ENCODE assay signal across 24 cellular contexts in the genomic region with DNA sequence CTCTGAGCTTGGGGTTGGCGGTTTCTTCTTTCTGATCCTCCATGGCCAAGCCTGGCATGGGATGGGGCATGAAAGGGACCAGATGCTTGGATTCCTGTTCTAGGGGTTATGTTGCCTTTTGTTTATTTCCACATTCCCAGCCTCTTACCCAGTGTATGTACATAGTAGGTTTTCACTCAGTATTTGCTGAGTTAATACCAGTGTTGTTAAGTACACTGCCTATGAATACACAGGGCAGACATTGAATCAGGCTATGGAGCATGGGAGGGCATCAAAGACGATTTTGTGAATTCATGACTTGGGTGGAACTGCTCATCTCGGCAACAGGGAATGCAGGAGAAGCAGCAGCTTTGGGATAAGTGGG. TPM values are rescaled to one million over a fixed set of nuclear protein-coding genes. Genes with fewer than 3 reads are reported as not detected.
DNase-seq lines count a peak whose midpoint lies in the region; ATAC-seq, FAIRE-seq and TF ChIP-seq lines count a peak whose summit lies in the region.
"Had no signal": no experiment of that assay in that cellular context is flagged by ENCODE, and none has a peak within 500 bp of the region (broad histone marks: within the 10 kb centered on the region; RNA-seq: fewer than 3 reads in every experiment).

No MANE protein-coding gene starts in this region.

- H3K4me1 Mint-ChIP-seq in activated T-cell treated with anti-CD3 and anti-CD28 coated beads, Interleukin-2, amount 50 U/mL, for 72 hours (ENCODE audit: low read depth), result no peaks in the 10 kb centered on the region
- H3K4me1 Mint-ChIP-seq: activated naive CD8-positive, alpha-beta T cell treated with anti-CD3 and anti-CD28 coated beads, Interleukin-2, amount 10 ng/mL, durations not matched to agents 7 days and 5 days; CD4-positive, alpha-beta memory T cell; T-cell had no signal

- H3K27me3 ChIP-seq in SK-N-SH (ENCODE audit: insufficient read depth), result no peaks in the 10 kb centered on the region
- peaks cover 2% of the 10 kb centered on the region for H3K27me3 ChIP-seq in bronchial epithelial cell (ENCODE audit: control insufficient read depth, insufficient read depth, low read length)
- H3K27me3 ChIP-seq in muscle layer of duodenum (ENCODE audit: low read depth, low read length), result no peaks in the 10 kb centered on the region
- no peaks in the 10 kb centered on the region for H3K27me3 ChIP-seq in suprapubic skin
- H3K27me3 ChIP-seq: cardiac muscle cell, neural progenitor cell, right lobe of liver, tibial nerve had no signal

- DNase-seq in SK-N-SH, result no peak
- DNase-seq in bronchial epithelial cell (ENCODE audit: low read depth), result peak; percentile 31
- DNase-seq in suprapubic skin (ENCODE audit: low spot score in 2 of 2), result peak in 1 of 2 donors; percentile 21
- DNase-seq in urothelium cell line (ENCODE audit: low spot score), result no peak
- no peak for DNase-seq in activated T-cell treated with anti-CD3 and anti-CD28 coated beads, Interleukin-2, amount 50 U/mL, for 72 hours
- DNase-seq: activated CD4-positive, alpha-beta T cell treated with anti-CD3 and anti-CD28 coated beads, Interleukin-2, amount 50 U/mL, for 1 hour; activated T-cell treated with anti-CD3 and anti-CD28 coated beads, Interleukin-2, amount 50 U/mL, for 4 hours; CD4-positive, alpha-beta memory T cell; DND-41; effector CD8-positive, alpha-beta T cell; hippocampal formation; Kasumi-1; NCI-H1417; stimulated activated CD4-positive, alpha-beta T cell treated with anti-CD3 and anti-CD28 coated beads, Interleukin-4, amount 100 ng/mL, for 24 hours had no signal

- peaks cover 4% of the 10 kb centered on the region for H3F3A ChIP-seq in SK-N-SH (replicated peaks; ENCODE audit: insufficient read depth)

- CTCF ChIA-PET in SK-N-SH (lab: Yijun Ruan, JAX), result interaction anchor here (0.7 to 1.6 kb wide), 3 partner anchors 56 to 143 kb away, joined by 3 to 7 read pairs (median 3); no protein-coding TSS in a partner anchor

- no peaks in the 10 kb centered on the region for H4K20me1 ChIP-seq in SK-N-SH (ENCODE audit: insufficient read depth)

- TF ChIP-seq RAD21 in SK-N-SH (IDR thresholded peaks at IDR 0.05; ENCODE audit: low read length), result no peak

- no peak overlapping the region for H3K4me3 Mint-ChIP-seq in activated T-cell treated with anti-CD3 and anti-CD28 coated beads, Interleukin-2, amount 50 U/mL, for 72 hours
- H3K4me3 Mint-ChIP-seq: activated naive CD8-positive, alpha-beta T cell treated with anti-CD3 and anti-CD28 coated beads, Interleukin-2, amount 10 ng/mL, durations not matched to agents 7 days and 5 days; activated T-cell treated with anti-CD3 and anti-CD28 coated beads, Interleukin-2, amount 50 U/mL, for 4 hours; CD4-positive, alpha-beta memory T cell; neural progenitor cell; T-cell had no signal

- no peaks in the 10 kb centered on the region for H3K79me2 ChIP-seq in SK-N-SH (ENCODE audit: insufficient read depth)

- POLR2A ChIA-PET in SK-N-SH (lab: Yijun Ruan, JAX), result no interaction called here

- H3K9me3 ChIP-seq in SK-N-SH (no peaks in the 10 kb centered on the region), muscle layer of duodenum (ENCODE audit: control insufficient read depth in 1 of 2, low read length in 2 of 2) (no peaks in the 10 kb centered on the region), suprapubic skin (no peaks in the 10 kb centered on the region)
- H3K9me3 ChIP-seq: right lobe of liver, tibial nerve had no signal

- ATAC-seq in SK-N-SH treated with all-trans-retinoic acid at 6 μM for 48 hours, result no peak
- no peak for ATAC-seq in activated T-cell treated with anti-CD3 and anti-CD28 coated beads, Interleukin-2, amount 50 U/mL, for 72 hours (replicated peaks in 1 of 2)
- no peak for ATAC-seq in GM21390 (IDR thresholded peaks at IDR 0.05; ENCODE audit: unreplicated experiment)
- ATAC-seq: activated T-cell treated with anti-CD3 and anti-CD28 coated beads, Interleukin-2, amount 50 U/mL, for 4 hours; T-cell had no signal

- H2AFZ ChIP-seq in SK-N-SH (ENCODE audit: low read depth), result no peak overlapping the region
- H2AFZ ChIP-seq: neural progenitor cell had no signal

- H3K27ac Mint-ChIP-seq in activated T-cell treated with anti-CD3 and anti-CD28 coated beads, Interleukin-2, amount 50 U/mL, for 72 hours, result no peak overlapping the region
- H3K27ac Mint-ChIP-seq: activated naive CD8-positive, alpha-beta T cell treated with anti-CD3 and anti-CD28 coated beads, Interleukin-2, amount 10 ng/mL, durations not matched to agents 7 days and 5 days; CD4-positive, alpha-beta memory T cell; neural progenitor cell; T-cell had no signal

- H3K4me3 ChIP-seq in SK-N-SH (ENCODE audit: low read depth in 2 of 2, low read length in 1 of 2) (no peak overlapping the region), bronchial epithelial cell (ENCODE audit: low read depth, low read length) (no peak overlapping the region), muscle layer of duodenum (ENCODE audit: low read depth in 1 of 2, low read length in 2 of 2) (no peak overlapping the region), suprapubic skin (no peak overlapping the region)
- H3K4me3 ChIP-seq: cardiac muscle cell, neural progenitor cell, right lobe of liver, tibial nerve had no signal

- no peaks in the 10 kb centered on the region for H3K27me3 Mint-ChIP-seq in activated T-cell treated with anti-CD3 and anti-CD28 coated beads, Interleukin-2, amount 50 U/mL, for 72 hours (ENCODE audit: low read depth)
- H3K27me3 Mint-ChIP-seq: T-cell had no signal

- H3K9me3 Mint-ChIP-seq in activated T-cell treated with anti-CD3 and anti-CD28 coated beads, Interleukin-2, amount 50 U/mL, for 72 hours, result peaks cover 0 to 2% of the 10 kb centered on the region in 2 donors
- H3K9me3 Mint-ChIP-seq: activated naive CD8-positive, alpha-beta T cell treated with anti-CD3 and anti-CD28 coated beads, Interleukin-2, amount 10 ng/mL, durations not matched to agents 7 days and 5 days; activated T-cell treated with anti-CD3 and anti-CD28 coated beads, Interleukin-2, amount 50 U/mL, for 4 hours; CD4-positive, alpha-beta memory T cell; neural progenitor cell had no signal

- H3K36me3 ChIP-seq in SK-N-SH (replicated peaks in 1 of 2; ENCODE audit: control insufficient read depth in 1 of 2, insufficient read depth in 2 of 2, low read length in 1 of 2), result no peaks in the 10 kb centered on the region
- no peaks in the 10 kb centered on the region for H3K36me3 ChIP-seq in bronchial epithelial cell (ENCODE audit: control insufficient read depth, insufficient read depth, low read length)
- H3K36me3 ChIP-seq in muscle layer of duodenum (ENCODE audit: control insufficient read depth in 1 of 2, insufficient read depth in 2 of 2, low read length in 2 of 2), result no peaks in the 10 kb centered on the region
- no peaks in the 10 kb centered on the region for H3K36me3 ChIP-seq in suprapubic skin
- H3K36me3 ChIP-seq: cardiac muscle cell, neural progenitor cell, right lobe of liver, tibial nerve had no signal

- H3K9ac ChIP-seq in SK-N-SH, result no peak overlapping the region
- H3K9ac ChIP-seq: neural progenitor cell had no signal

- 68% methylated on average over 3 of the region's 3 CpGs for WGBS in SK-N-SH (ENCODE audit: low lambda C conversion rate)
- WGBS in suprapubic skin, result 37% methylated on average over 3 of the region's 3 CpGs

- no peaks in the 10 kb centered on the region for H3K36me3 Mint-ChIP-seq in activated T-cell treated with anti-CD3 and anti-CD28 coated beads, Interleukin-2, amount 50 U/mL, for 72 hours (ENCODE audit: insufficient read depth in 2 of 2)
- H3K36me3 Mint-ChIP-seq: activated naive CD8-positive, alpha-beta T cell treated with anti-CD3 and anti-CD28 coated beads, Interleukin-2, amount 10 ng/mL, durations not matched to agents 7 days and 5 days; CD4-positive, alpha-beta memory T cell; T-cell had no signal

- peak overlapping the region; percentile 43; the same call in 1 of the 2 replicates for H3K4me2 ChIP-seq in SK-N-SH
- H3K4me2 ChIP-seq: neural progenitor cell had no signal

- TF ChIP-seq EP300 in SK-N-SH (IDR thresholded peaks at IDR 0.05; ENCODE audit: borderline replicate concordance in 1 of 2, low read depth in 1 of 2, low read length in 1 of 2), result no peak; a peak in 1 of 4 replicates
- TF ChIP-seq EP300 in suprapubic skin (IDR thresholded peaks at IDR 0.05), result no peak

- no peak for TF ChIP-seq POLR2A in suprapubic skin (IDR thresholded peaks at IDR 0.05)

- no peaks in the 10 kb centered on the region for H3K9me2 ChIP-seq in SK-N-SH

- H3K4me1 ChIP-seq in SK-N-SH (ENCODE audit: control insufficient read depth in 1 of 2, insufficient read depth in 2 of 2, low read depth in 1 of 2, low read length in 1 of 2), result peaks cover 0 to 4% of the 10 kb centered on the region in 2 experiments; a peak in 2 of 4 replicates
- peaks cover 8 to 13% of the 10 kb centered on the region in 2 donors for H3K4me1 ChIP-seq in muscle layer of duodenum (ENCODE audit: control insufficient read depth in 1 of 2, insufficient read depth in 2 of 2, low read length in 2 of 2)
- peaks cover 22% of the 10 kb centered on the region for H3K4me1 ChIP-seq in suprapubic skin
- H3K4me1 ChIP-seq: neural progenitor cell, right lobe of liver had no signal

- FAIRE-seq in bronchial epithelial cell (lab: Jason Lieb, UNC), result no peak
- no peak for FAIRE-seq in urothelium cell line (lab: Jason Lieb, UNC)

- H3K27ac ChIP-seq in SK-N-SH (ENCODE audit: low read depth in 2 of 2, low read length in 1 of 2), result peak overlapping the region; percentile 39 to 68; a peak in 3 of 4 replicates
- peak overlapping the region; percentile 26 for H3K27ac ChIP-seq in muscle layer of duodenum (ENCODE audit: low read length)
- H3K27ac ChIP-seq in suprapubic skin, result peak overlapping the region; percentile 46
- H3K27ac ChIP-seq: cardiac muscle cell, neural progenitor cell, right lobe of liver had no signal

- TF ChIP-seq CTCF in SK-N-SH (IDR thresholded peaks at IDR 0.05) (no peak), bronchial epithelial cell (IDR thresholded peaks at IDR 0.05; ENCODE audit: insufficient read depth, low read length, severe bottlenecking) (no peak), suprapubic skin (IDR thresholded peaks at IDR 0.05) (no peak)

TF ChIP-seq in SK-N-SH, 30 proteins besides CTCF, POLR2A, EP300 and RAD21 (continues in another document):
- TF ChIP-seq FOXJ3 (CRISPR knock-in tag; IDR thresholded peaks at IDR 0.05), result no peak
- TF ChIP-seq GABPA (IDR thresholded peaks at IDR 0.05; ENCODE audit: low read depth), result no peak
- TF ChIP-seq FOXM1 (IDR thresholded peaks at IDR 0.05; ENCODE audit: low read depth), result no peak
- no peak for TF ChIP-seq GATA2 (CRISPR knock-in tag; IDR thresholded peaks at IDR 0.05)

TF ChIP-seq in SK-N-SH treated with all-trans-retinoic acid at 6 μM for 48 hours, 23 proteins besides CTCF, POLR2A, EP300 and RAD21 (continues in another document):
- no peak for TF ChIP-seq RARB (CRISPR knock-in tag; IDR thresholded peaks at IDR 0.05)

RNA-seq across cellular contexts. Expression of a gene that starts 57.4 kb away (rescaled TPM):
- polyA plus RNA-seq in SK-N-SH (2012; rRNA removed), result 12.7 and 17.0 TPM in 2 replicates
- polyA plus RNA-seq in SK-N-SH (2012; cell fraction: cytosol; rRNA removed), result 8.9 and 12.4 TPM in 2 replicates
- 22.8 and 32.1 TPM in 2 replicates for polyA plus RNA-seq in SK-N-SH (2012; cell fraction: nucleus; rRNA removed)
- total RNA-seq in bronchial epithelial cell (not detected in 2 replicates), suprapubic skin (1 to 10 TPM; 2.1 to 4.6 (median 3.4) TPM)
- total RNA-seq in activated T-cell treated with anti-CD3 and anti-CD28 coated beads, Interleukin-2, amount 50 U/mL, for 72 hours, result under 1 TPM; 0.05 to 0.21 TPM
- total RNA-seq: activated naive CD8-positive, alpha-beta T cell treated with anti-CD3 and anti-CD28 coated beads, Interleukin-2, amount 10 ng/mL, durations not matched to agents 7 days and 5 days had no signal
- polyA plus RNA-seq: CD4-positive, alpha-beta memory T cell; keratinocyte had no signal
